9 cellular contexts compared by ENCODE assay signal in genomic region chr6:52227495-52227894, GRCh38. TPM values are rescaled to one million over a fixed set of nuclear protein-coding genes. Genes with fewer than 3 reads are reported as not detected.
DNase-seq lines count a peak whose midpoint lies in the region; ATAC-seq and FAIRE-seq lines count a peak whose summit lies in the region.
"Had no signal": no experiment of that assay in that cellular context is flagged by ENCODE, and none has a peak within 500 bp of the region (broad histone marks: within the 10 kb centered on the region; RNA-seq: fewer than 3 reads in every experiment).

No MANE protein-coding gene starts in this region.

- H3K9me3 ChIP-seq in T-helper 17 cell (ENCODE audit: control insufficient read depth, low read length, poor library complexity, severe bottlenecking) (no peaks in the 10 kb centered on the region), neuronal stem cell (replicated peaks in 1 of 2; ENCODE audit: control insufficient read depth in 2 of 2, insufficient read depth in 1 of 2, low read depth in 1 of 2, low read length in 2 of 2) (no peaks in the 10 kb centered on the region), small intestine (ENCODE audit: control insufficient read depth, low read depth) (no peaks in the 10 kb centered on the region)

- FAIRE-seq in small intestine (lab: Jason Lieb, UNC): no peak

- no peak overlapping the region for H3K4ac ChIP-seq in neuronal stem cell (ENCODE audit: low read length)

- peaks cover 9% of the 10 kb centered on the region for H3K4me1 Mint-ChIP-seq in T-helper 17 cell

- H3K36me3 ChIP-seq in neuronal stem cell (replicated peaks in 1 of 2; ENCODE audit: control insufficient read depth in 2 of 2, insufficient read depth in 2 of 2, low read length in 2 of 2): no peaks in the 10 kb centered on the region
- no peaks in the 10 kb centered on the region for H3K36me3 ChIP-seq in small intestine (ENCODE audit: control insufficient read depth in 2 of 2, insufficient read depth in 2 of 2, low read length in 2 of 2)

- no peak overlapping the region for H2BK120ac ChIP-seq in neuronal stem cell (ENCODE audit: low read depth, low read length)

- H3K14ac ChIP-seq in neuronal stem cell (ENCODE audit: low read length): no peak overlapping the region

- H2BK12ac ChIP-seq in neuronal stem cell (ENCODE audit: low read length): no peak overlapping the region

- H3K4me3 ChIP-seq in neuronal stem cell (ENCODE audit: low read length in 2 of 2) (no peak overlapping the region), small intestine (ENCODE audit: low read depth in 1 of 2, low read length in 2 of 2) (no peak overlapping the region)
- H3K4me3 ChIP-seq: lung had no signal

- H3K27me3 ChIP-seq in neuronal stem cell (ENCODE audit: control insufficient read depth in 3 of 3, insufficient read depth in 3 of 3, low read depth in 1 of 3, low read length in 3 of 3) (peaks cover 0 to 3% (median 0%) of the 10 kb centered on the region in 3 experiments), small intestine (ENCODE audit: control insufficient read depth in 2 of 2, insufficient read depth in 2 of 2, low read length in 2 of 2) (no peaks in the 10 kb centered on the region)

- WGBS in neuronal stem cell (ENCODE audit: extremely low coverage in 2 of 2, insufficient read length in 2 of 2, insufficient replicate concordance in 1 of 2), 2 donors: no CpG with 5 or more reads among the region's 1 CpG
- 67 to 88% (median 74%) methylated on average over 1 of the region's 1 CpG for WGBS in small intestine, 3 donors

- peaks cover 13% of the 10 kb centered on the region for H3K27me3 Mint-ChIP-seq in T-helper 17 cell

- H4K8ac ChIP-seq in neuronal stem cell (ENCODE audit: low read depth, low read length): no peak overlapping the region

- H3K4me2 ChIP-seq in neuronal stem cell (ENCODE audit: insufficient read depth, low read length, poor library complexity, severe bottlenecking): no peak overlapping the region

- H3K9ac ChIP-seq in neuronal stem cell (ENCODE audit: low read depth, low read length, poor library complexity): no peak overlapping the region

- H3K79me1 ChIP-seq in neuronal stem cell (ENCODE audit: low read depth, low read length): no peaks in the 10 kb centered on the region

- H2AK5ac ChIP-seq in neuronal stem cell (ENCODE audit: low read depth, low read length): no peak overlapping the region

- no peak overlapping the region for H2BK5ac ChIP-seq in neuronal stem cell (ENCODE audit: low read length)

- peak; percentile 100 for ATAC-seq in GM18909 (IDR thresholded peaks at IDR 0.05; ENCODE audit: poor library complexity, unreplicated experiment)
- peak; percentile 100 for ATAC-seq in HG02763 (IDR thresholded peaks at IDR 0.05; ENCODE audit: unreplicated experiment)
- ATAC-seq in T-helper 17 cell: peak; percentile 55

- H3K27ac ChIP-seq in neuronal stem cell (replicated peaks; ENCODE audit: low read length) (no peak overlapping the region), small intestine (ENCODE audit: low read depth in 1 of 2, low read length in 1 of 2) (no peak overlapping the region)

- H3K23ac ChIP-seq in neuronal stem cell (ENCODE audit: low read depth, low read length, poor library complexity): no peak overlapping the region

- DNase-seq in T-helper 17 cell (no peak), HPDE6-E6E7 (ENCODE audit: extremely low spot score) (no peak), neuronal stem cell (ENCODE audit: low spot score) (no peak), middle frontal gyrus (ENCODE audit: extremely low spot score, low spot score) (no peak), small intestine (no peak)
- peak; percentile 85 for DNase-seq in stimulated activated CD4-positive, alpha-beta T cell treated with anti-CD3 and anti-CD28 coated beads, Interleukin-15, amount 100 ng/mL, for 24 hours

- H2AFZ ChIP-seq in neuronal stem cell (ENCODE audit: low read length): no peak overlapping the region

- H4K91ac ChIP-seq in neuronal stem cell (ENCODE audit: low read depth, low read length, poor library complexity): no peak overlapping the region

- no peak overlapping the region for H3K18ac ChIP-seq in neuronal stem cell (ENCODE audit: low read length)

- no peak overlapping the region for H2BK15ac ChIP-seq in neuronal stem cell (ENCODE audit: low read length)

- H3K36me3 Mint-ChIP-seq in T-helper 17 cell (ENCODE audit: low read depth): no peaks in the 10 kb centered on the region

- no peak overlapping the region for H3K27ac Mint-ChIP-seq in T-helper 17 cell

- no peak overlapping the region for H3K4me3 Mint-ChIP-seq in T-helper 17 cell

- peaks cover 0 to 4% of the 10 kb centered on the region in 2 donors for H3K4me1 ChIP-seq in neuronal stem cell (ENCODE audit: control insufficient read depth in 2 of 2, insufficient read depth in 1 of 2, low read depth in 1 of 2, low read length in 2 of 2)
- no peaks in the 10 kb centered on the region for H3K4me1 ChIP-seq in small intestine (ENCODE audit: control insufficient read depth in 2 of 2, insufficient read depth in 1 of 2, low read depth in 1 of 2, low read length in 1 of 2)

RNA-seq across cellular contexts. Expression of gene IL17F, which starts 16.8 kb away (rescaled TPM):
- total RNA-seq in T-helper 17 cell: under 1 TPM; 0.35 to 0.68 TPM
- polyA plus RNA-seq in neuronal stem cell (2013, experiment 1 of 2): not detected
- polyA plus RNA-seq in neuronal stem cell (2013, experiment 2 of 2): not detected
- polyA plus RNA-seq in small intestine: not detected
- total RNA-seq: lung had no signal

RNA-seq across cellular contexts. Expression of gene IL17A, which starts 41.3 kb away (rescaled TPM):
- total RNA-seq in T-helper 17 cell: under 1 TPM; 0.50 to 0.68 TPM
- not detected for polyA plus RNA-seq in neuronal stem cell (2013, experiment 1 of 2)
- not detected for polyA plus RNA-seq in neuronal stem cell (2013, experiment 2 of 2)
- under 1 TPM in 1 of 3 donors, not detected in 2; 0.03 TPM for polyA plus RNA-seq in small intestine
- total RNA-seq: lung had no signal

RNA-seq across cellular contexts. Expression of gene MCM3, which starts 57.0 kb away (rescaled TPM):
- 10 to 100 TPM; 20.3 to 24.3 TPM for total RNA-seq in T-helper 17 cell
- 102 TPM for polyA plus RNA-seq in neuronal stem cell (2013, experiment 1 of 2)
- 98.5 TPM for polyA plus RNA-seq in neuronal stem cell (2013, experiment 2 of 2)
- polyA plus RNA-seq in small intestine: 10 to 100 TPM in 2 of 3 donors, 1 to 10 TPM in 1; 9.4 to 46.8 (median 11.1) TPM
